Comparison of ENCODE assay signal across 8 cellular contexts in the genomic region with DNA sequence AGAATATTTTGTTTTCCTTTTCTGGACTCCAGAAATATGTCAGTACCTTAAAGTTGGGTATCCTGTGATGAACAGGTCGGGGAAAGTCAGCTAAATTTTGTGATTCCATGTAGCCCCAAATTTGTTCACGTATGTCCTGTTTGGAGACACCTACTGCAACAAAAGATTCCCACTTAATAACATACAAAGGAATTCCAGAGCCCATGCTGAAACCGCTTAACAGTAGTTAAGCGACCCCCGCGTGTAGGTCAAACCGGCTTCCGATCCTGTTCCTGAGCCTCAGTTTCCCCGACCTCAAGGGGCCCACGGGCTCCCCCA. TPM values are rescaled to one million over a fixed set of nuclear protein-coding genes. Genes with fewer than 3 reads are reported as not detected.
DNase-seq lines count a peak whose midpoint lies in the region; ATAC-seq, FAIRE-seq and TF ChIP-seq lines count a peak whose summit lies in the region.

No MANE protein-coding gene starts in this region.

- H4K20me1 ChIP-seq in astrocyte (ENCODE audit: insufficient read depth, low read length): no peaks in the 10 kb centered on the region

- TF ChIP-seq CTCF in astrocyte (IDR thresholded peaks at IDR 0.05; ENCODE audit: insufficient read depth, low read depth, low read length): no peak
- TF ChIP-seq CTCF in left lung (IDR thresholded peaks at IDR 0.05): no peak
- no peak for TF ChIP-seq CTCF in tibial nerve (IDR thresholded peaks at IDR 0.05)

- peak overlapping the region; percentile 93 for H3K4me3 Mint-ChIP-seq in activated CD4-positive, alpha-beta T cell treated with anti-CD3 and anti-CD28 coated beads, Interleukin-2, amount 10 ng/mL, durations not matched to agents 7 days and 5 days
- peak overlapping the region; percentile 95 for H3K4me3 Mint-ChIP-seq in astrocyte (ENCODE audit: unreplicated experiment)

- H3K27ac Mint-ChIP-seq in activated CD4-positive, alpha-beta T cell treated with anti-CD3 and anti-CD28 coated beads, Interleukin-2, amount 10 ng/mL, durations not matched to agents 7 days and 5 days: peak overlapping the region; percentile 99
- H3K27ac Mint-ChIP-seq in astrocyte (ENCODE audit: unreplicated experiment): peak overlapping the region; percentile 93

- peak overlapping the region; percentile 98 for H3K9ac ChIP-seq in astrocyte (ENCODE audit: low read length)

- H3K27ac ChIP-seq in astrocyte (ENCODE audit: low read depth, low read length): peak overlapping the region; percentile 89
- peak overlapping the region; percentile 73 to 87 for H3K27ac ChIP-seq in left lung
- H3K27ac ChIP-seq in tibial nerve: peak overlapping the region; percentile 93 to 95 (median 94)

- no peak for DNase-seq in activated CD4-positive, alpha-beta T cell treated with anti-CD3 and anti-CD28 coated beads, Interleukin-2, amount 10 ng/mL, durations not matched to agents 7 days and 5 days
- DNase-seq in activated CD4-positive, alpha-beta T cell treated with anti-CD3 and anti-CD28 coated beads for 1 hour: no peak
- DNase-seq in astrocyte (ENCODE audit: low read depth): no peak
- DNase-seq in left lung: no peak
- no peak for DNase-seq in tibial nerve (ENCODE audit: low spot score in 2 of 2)
- no peak for DNase-seq in NCI-H2081 (lab: John Stamatoyannopoulos, UW)
- no peak for DNase-seq in SK-N-DZ (ENCODE audit: low spot score)

- intact Hi-C loops in left lung (cut with DNase I): no loop called here

- H3K36me3 Mint-ChIP-seq in activated CD4-positive, alpha-beta T cell treated with anti-CD3 and anti-CD28 coated beads, Interleukin-2, amount 10 ng/mL, durations not matched to agents 7 days and 5 days (ENCODE audit: low read depth): peaks cover 8% of the 10 kb centered on the region
- H3K36me3 Mint-ChIP-seq in astrocyte (ENCODE audit: low read depth, unreplicated experiment): peaks cover 2% of the 10 kb centered on the region

- CTCF ChIA-PET in activated CD4-positive, alpha-beta T cell treated with anti-CD3 and anti-CD28 coated beads, Interleukin-2, amount 10 ng/mL, durations not matched to agents 7 days and 5 days (lab: Charles Lee): no interaction called here

- H3K9me3 Mint-ChIP-seq in activated CD4-positive, alpha-beta T cell treated with anti-CD3 and anti-CD28 coated beads, Interleukin-2, amount 10 ng/mL, durations not matched to agents 7 days and 5 days: no peaks in the 10 kb centered on the region
- no peaks in the 10 kb centered on the region for H3K9me3 Mint-ChIP-seq in astrocyte (ENCODE audit: unreplicated experiment)

- 5 to 6% methylated on average over 10 of the region's 10 CpGs for WGBS in tibial nerve, 2 donors

- H3K36me3 ChIP-seq in astrocyte (ENCODE audit: insufficient read depth, low read length): peaks cover 7% of the 10 kb centered on the region
- peaks cover 0 to 27% of the 10 kb centered on the region in 2 donors for H3K36me3 ChIP-seq in left lung
- peaks cover 0 to 36% (median 0%) of the 10 kb centered on the region in 3 donors for H3K36me3 ChIP-seq in tibial nerve

- H3K27me3 ChIP-seq in astrocyte (ENCODE audit: insufficient read depth, low read length) (no peaks in the 10 kb centered on the region), left lung (peaks cover 0 to 37% of the 10 kb centered on the region in 2 donors), tibial nerve (peaks cover 0 to 4% of the 10 kb centered on the region in 2 donors)

- TF ChIP-seq EP300 in tibial nerve (IDR thresholded peaks at IDR 0.05): no peak

- ATAC-seq in left lung (peak; percentile 6), GM18870 (IDR thresholded peaks at IDR 0.05; ENCODE audit: unreplicated experiment) (no peak)

- H2AFZ ChIP-seq in astrocyte (ENCODE audit: low read depth, low read length): peak overlapping the region; percentile 91

- TF ChIP-seq POLR2A in tibial nerve (IDR thresholded peaks at IDR 0.05): no peak

- H3K4me1 ChIP-seq in astrocyte (ENCODE audit: insufficient read depth, low read length) (peaks cover 12% of the 10 kb centered on the region), left lung (peaks cover 12 to 17% of the 10 kb centered on the region in 2 donors), tibial nerve (peaks cover 0 to 31% (median 11%) of the 10 kb centered on the region in 4 donors)

- POLR2A ChIA-PET in activated CD4-positive, alpha-beta T cell treated with anti-CD3 and anti-CD28 coated beads, Interleukin-2, amount 10 ng/mL, durations not matched to agents 7 days and 5 days (lab: Charles Lee): no interaction called here

- H3K79me2 ChIP-seq in astrocyte (ENCODE audit: insufficient read depth, low read length): peaks cover 21% of the 10 kb centered on the region

- H3K9me3 ChIP-seq in astrocyte (ENCODE audit: insufficient read depth, low read depth, low read length): no peaks in the 10 kb centered on the region
- H3K9me3 ChIP-seq in left lung: no peaks in the 10 kb centered on the region
- no peaks in the 10 kb centered on the region for H3K9me3 ChIP-seq in tibial nerve

- peak overlapping the region; percentile 91 for H3K4me2 ChIP-seq in astrocyte (ENCODE audit: low read length)

- H3K4me3 ChIP-seq in astrocyte (ENCODE audit: insufficient read depth, low read depth, low read length) (peak overlapping the region; percentile 93), left lung (peak overlapping the region; percentile 88 to 89), tibial nerve (peak overlapping the region; percentile 86 to 98 (median 95))

- H3K27me3 Mint-ChIP-seq in activated CD4-positive, alpha-beta T cell treated with anti-CD3 and anti-CD28 coated beads, Interleukin-2, amount 10 ng/mL, durations not matched to agents 7 days and 5 days: peaks cover 7% of the 10 kb centered on the region
- peaks cover 11% of the 10 kb centered on the region for H3K27me3 Mint-ChIP-seq in astrocyte (ENCODE audit: low read depth, unreplicated experiment)

- FAIRE-seq in astrocyte (lab: Jason Lieb, UNC): no peak

- H3K4me1 Mint-ChIP-seq in activated CD4-positive, alpha-beta T cell treated with anti-CD3 and anti-CD28 coated beads, Interleukin-2, amount 10 ng/mL, durations not matched to agents 7 days and 5 days: peaks cover 21% of the 10 kb centered on the region
- no peaks in the 10 kb centered on the region for H3K4me1 Mint-ChIP-seq in astrocyte (ENCODE audit: low read depth, unreplicated experiment)

RNA-seq across cellular contexts. Expression of a gene that starts 0.5 kb away (rescaled TPM):
- 10 to 100 TPM; 28.7 to 29.1 TPM for total RNA-seq in activated CD4-positive, alpha-beta T cell treated with anti-CD3 and anti-CD28 coated beads, Interleukin-2, amount 10 ng/mL, durations not matched to agents 7 days and 5 days
- 15.6 and 16.5 TPM in 2 replicates for total RNA-seq in astrocyte
- total RNA-seq in left lung: 10 to 100 TPM; 19.7 to 20.2 TPM
- 10 to 100 TPM; 22.7 to 40.8 (median 25.4) TPM for total RNA-seq in tibial nerve
- 14.9 and 18.5 TPM in 2 replicates for polyA plus RNA-seq in SK-N-DZ (2014; cell fraction: cytosol; rRNA removed)
- 15.2 and 28.4 TPM in 2 replicates for polyA plus RNA-seq in SK-N-DZ (2014; cell fraction: nucleus; rRNA removed)

RNA-seq across cellular contexts. Expression of a gene that starts 12.1 kb away (rescaled TPM):
- not detected for total RNA-seq in activated CD4-positive, alpha-beta T cell treated with anti-CD3 and anti-CD28 coated beads, Interleukin-2, amount 10 ng/mL, durations not matched to agents 7 days and 5 days
- total RNA-seq in astrocyte (15.8 and 15.9 TPM in 2 replicates), left lung (1 to 10 TPM in 1 of 2 donors, under 1 TPM in 1; 0.41 to 2.0 TPM), tibial nerve (10 to 100 TPM in 3 of 4 donors, 1 to 10 TPM in 1; 9.3 to 18.2 (median 14.1) TPM)
- polyA plus RNA-seq in SK-N-DZ (2014; cell fraction: cytosol; rRNA removed): not detected in 2 replicates
- polyA plus RNA-seq in SK-N-DZ (2014; cell fraction: nucleus; rRNA removed): not detected in 2 replicates

RNA-seq across cellular contexts. Expression of a gene that starts 23.8 kb away (rescaled TPM):
- not detected for total RNA-seq in activated CD4-positive, alpha-beta T cell treated with anti-CD3 and anti-CD28 coated beads, Interleukin-2, amount 10 ng/mL, durations not matched to agents 7 days and 5 days
- 6.1 and 8.1 TPM in 2 replicates for total RNA-seq in astrocyte
- total RNA-seq in left lung: under 1 TPM; 0.99 TPM
- total RNA-seq in tibial nerve: 10 to 100 TPM in 1 of 4 donors, 1 to 10 TPM in 3; 6.9 to 10.5 (median 8.1) TPM
- polyA plus RNA-seq in SK-N-DZ (2014; cell fraction: cytosol; rRNA removed): not detected in 2 replicates
- not detected in 2 replicates for polyA plus RNA-seq in SK-N-DZ (2014; cell fraction: nucleus; rRNA removed)

RNA-seq across cellular contexts. Expression of a gene that starts 44.2 kb away (rescaled TPM):
- total RNA-seq in activated CD4-positive, alpha-beta T cell treated with anti-CD3 and anti-CD28 coated beads, Interleukin-2, amount 10 ng/mL, durations not matched to agents 7 days and 5 days: not detected
- total RNA-seq in astrocyte (0.07 TPM in 1 of 2 replicates, not detected in the other), left lung (10 to 100 TPM; 21.7 to 30.3 TPM), tibial nerve (under 1 TPM in 1 of 4 donors, not detected in 3; 0.21 TPM)
- not detected in 2 replicates for polyA plus RNA-seq in SK-N-DZ (2014; cell fraction: cytosol; rRNA removed)
- not detected in 2 replicates for polyA plus RNA-seq in SK-N-DZ (2014; cell fraction: nucleus; rRNA removed)
